ENCODE assay signal across 11 cellular contexts in genomic region chr1:18938707-18939070, GRCh38. TPM values are rescaled to one million over a fixed set of nuclear protein-coding genes. Genes with fewer than 3 reads are reported as not detected.
A peak's percentile ranks its signal among the peaks of the same experiment; 100 is the strongest.
DNase-seq lines count a peak whose midpoint lies in the region; ATAC-seq and TF ChIP-seq lines count a peak whose summit lies in the region.
"Had no signal": no experiment of that assay in that cellular context is flagged by ENCODE, and none has a peak within 500 bp of the region (broad histone marks: within the 10 kb centered on the region; RNA-seq: fewer than 3 reads in every experiment).

No MANE protein-coding gene starts in this region.

- ATAC-seq in left colon = peak; percentile 14

- H3K27me3 ChIP-seq in thyroid gland = no peaks in the 10 kb centered on the region

- H3K4me3 ChIP-seq in thyroid gland (replicated peaks in 1 of 3) = no peak overlapping the region

- H3K9me3 ChIP-seq in thyroid gland = no peaks in the 10 kb centered on the region

- peak overlapping the region in 2 of 3 donors; percentile 74 to 82 for H3K27ac ChIP-seq in thyroid gland

- TF ChIP-seq CTCF in thyroid gland (IDR thresholded peaks at IDR 0.05) = no peak
- no peak for TF ChIP-seq CTCF in progenitor cell of endocrine pancreas (IDR thresholded peaks at IDR 0.05; ENCODE audit: unreplicated experiment)

- H3K4me3 Mint-ChIP-seq in progenitor cell of endocrine pancreas (ENCODE audit: low read depth) = no peak overlapping the region
- H3K4me3 Mint-ChIP-seq: naive B cell had no signal

- no peak for TF ChIP-seq POLR2A in thyroid gland (IDR thresholded peaks at IDR 0.05)

- no peak for TF ChIP-seq RAD21 in Ishikawa (IDR thresholded peaks at IDR 0.05; ENCODE audit: low read depth)

- intact Hi-C loops in left colon (cut with DNase I, micrococcal nuclease) = no loop called here
- intact Hi-C loops in thyroid gland (cut with DNase I) = no loop called here
- intact Hi-C loops in posterior vena cava (cut with DNase I) = no loop called here

- no peak for TF ChIP-seq EP300 in Ishikawa (IDR thresholded peaks at IDR 0.05; ENCODE audit: borderline replicate concordance)

- 33% methylated on average over 1 of the region's 2 CpGs; no CpG with 5 or more reads in 1 of the 2 donors for WGBS in thyroid gland, 2 donors

- no peaks in the 10 kb centered on the region for H3K36me3 ChIP-seq in thyroid gland

- DNase-seq in amygdala (lab: John Stamatoyannopoulos, UW) = peak in 32 of 56 donors; percentile 18 to 80 (median 44)
- no peak for DNase-seq in left colon
- no peak for DNase-seq in thyroid gland
- no peak for DNase-seq in posterior vena cava (ENCODE audit: low spot score)
- no peak for DNase-seq in SKM-1 treated with dmso at 0.1 percent for 144 hours (lab: John Stamatoyannopoulos, UW; ENCODE audit: unreplicated experiment)
- no peak for DNase-seq in progenitor cell of endocrine pancreas (ENCODE audit: low spot score, unreplicated experiment)
- DNase-seq: DMS79 treated with DMSO at 0.1 percent for 48 hours, naive B cell, NCI-H1105 treated with DMSO at 0.1 percent for 48 hours, OCI-M1 had no signal

- H3K27ac Mint-ChIP-seq in progenitor cell of endocrine pancreas = no peak overlapping the region

- H3K4me1 Mint-ChIP-seq in progenitor cell of endocrine pancreas (ENCODE audit: low read depth) = peaks cover 21% of the 10 kb centered on the region

- no peaks in the 10 kb centered on the region for H3K9me3 Mint-ChIP-seq in progenitor cell of endocrine pancreas (ENCODE audit: low read depth)
- H3K9me3 Mint-ChIP-seq: naive B cell had no signal

- no peaks in the 10 kb centered on the region for H3K27me3 Mint-ChIP-seq in progenitor cell of endocrine pancreas
- H3K27me3 Mint-ChIP-seq: naive B cell had no signal

- H3K36me3 Mint-ChIP-seq in progenitor cell of endocrine pancreas (ENCODE audit: insufficient read depth) = no peaks in the 10 kb centered on the region
- H3K36me3 Mint-ChIP-seq: naive B cell had no signal

- peaks cover 42 to 73% of the 10 kb centered on the region in 2 donors for H3K4me1 ChIP-seq in thyroid gland

TF ChIP-seq in Ishikawa, 13 proteins besides CTCF, POLR2A, EP300 and RAD21:
- no peak for TF ChIP-seq TEAD4 (IDR thresholded peaks at IDR 0.05)
- TF ChIP-seq TCF12 (IDR thresholded peaks at IDR 0.05; ENCODE audit: low read depth) = 0 out of 2 replicates have a peak, but pooled peaks have one; percentile 41

RNA-seq across cellular contexts. Expression of gene IFFO2, which starts 17.8 kb away (rescaled TPM):
- total RNA-seq in left colon (10 to 100 TPM in 1 of 2 donors, 1 to 10 TPM in 1; 5.4 to 14.7 TPM), thyroid gland (10 to 100 TPM in 3 of 4 donors, 1 to 10 TPM in 1; 7.2 to 11.3 (median 10.1) TPM), posterior vena cava (10 to 100 TPM; 12.1 to 12.2 TPM), progenitor cell of endocrine pancreas (21.0 and 24.4 TPM in 2 replicates)

RNA-seq across cellular contexts. Expression of gene ALDH4A1, which starts 36.3 kb away (rescaled TPM):
- total RNA-seq in left colon (1 to 10 TPM; 4.9 to 5.5 TPM), thyroid gland (10 to 100 TPM in 3 of 4 donors, 1 to 10 TPM in 1; 5.4 to 29.9 (median 18.6) TPM), posterior vena cava (10 to 100 TPM in 1 of 2 donors, 1 to 10 TPM in 1; 8.5 to 17.0 TPM), progenitor cell of endocrine pancreas (29.3 and 30.0 TPM in 2 replicates)

Comparison
In these comparisons a context has a peak if more than half of its experiments do, and no peak if none do; other contexts are left out.
1. DNase-seq: peak in amygdala (32 of 56); none in left colon (0 of 2), thyroid gland (0 of 2), posterior vena cava (single experiment), SKM-1 treated with dmso at 0.1 percent for 144 hours (single experiment) and progenitor cell of endocrine pancreas (single experiment).